8 cellular contexts compared by ENCODE assay signal in the genomic region with DNA sequence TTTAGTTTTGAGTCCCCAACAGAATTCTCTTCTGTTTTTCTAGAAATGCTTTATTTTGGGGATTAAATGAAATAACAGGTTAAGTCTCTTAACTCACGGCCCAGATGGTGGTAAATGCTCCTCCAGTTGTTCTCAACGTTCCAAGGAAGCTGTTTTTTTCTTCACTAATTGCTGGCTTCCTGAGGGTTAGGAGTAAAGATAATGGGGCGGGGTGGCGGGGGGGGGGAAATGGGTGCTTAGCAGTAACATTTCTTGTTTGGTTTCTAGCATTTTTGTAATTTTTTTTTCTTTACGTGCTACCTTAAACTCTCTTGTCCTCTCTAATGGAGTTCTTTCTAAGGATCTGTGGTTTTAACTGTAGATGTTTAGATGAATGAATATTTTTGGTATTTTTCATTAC. TPM values are rescaled to one million over a fixed set of nuclear protein-coding genes. Genes with fewer than 3 reads are reported as not detected.
A peak's percentile ranks its signal among the peaks of the same experiment; 100 is the strongest.
DNase-seq lines count a peak whose midpoint lies in the region; ATAC-seq and TF ChIP-seq lines count a peak whose summit lies in the region.

No MANE protein-coding gene starts in this region.

- TF ChIP-seq RAD21 in SK-N-SH (IDR thresholded peaks at IDR 0.05; ENCODE audit: low read length) = no peak

- H3K9me2 ChIP-seq in SK-N-SH = no peaks in the 10 kb centered on the region

- peaks cover 73% of the 10 kb centered on the region for H3K36me3 Mint-ChIP-seq in activated CD4-positive, alpha-beta memory T cell treated with anti-CD3 and anti-CD28 coated beads, Interleukin-2, amount 10 ng/mL, durations not matched to agents 7 days and 5 days (ENCODE audit: low read depth)

- TF ChIP-seq EP300 in SK-N-SH (IDR thresholded peaks at IDR 0.05; ENCODE audit: borderline replicate concordance in 1 of 2, low read depth in 1 of 2, low read length in 1 of 2) = no peak
- no peak for TF ChIP-seq EP300 in stomach (IDR thresholded peaks at IDR 0.05)

- DNase-seq in SK-N-SH (no peak), iPS DF 6.9 (ENCODE audit: low read depth, low spot score) (no peak), stomach (no peak), DMS153 (lab: John Stamatoyannopoulos, UW) (no peak), COLO829 (ENCODE audit: low spot score) (no peak), AML-193 (lab: John Stamatoyannopoulos, UW) (no peak)
- no peak for DNase-seq in activated CD4-positive, alpha-beta memory T cell treated with anti-CD3 and anti-CD28 coated beads, Interleukin-2, amount 10 ng/mL, durations not matched to agents 7 days and 5 days

- intact Hi-C loops in stomach (cut with DNase I; ENCODE audit: low total_unique reads) = no loop called here

- peaks cover 79% of the 10 kb centered on the region for H3K79me2 ChIP-seq in SK-N-SH (ENCODE audit: insufficient read depth)

- TF ChIP-seq CTCF in SK-N-SH (IDR thresholded peaks at IDR 0.05) (no peak), stomach (IDR thresholded peaks at IDR 0.05) (no peak)

- peak overlapping the region in 1 of 2 experiments; percentile 94; a peak in 1 of 4 replicates for H3K27ac ChIP-seq in SK-N-SH (ENCODE audit: low read depth in 2 of 2, low read length in 1 of 2)
- no peak overlapping the region for H3K27ac ChIP-seq in iPS DF 6.9 (ENCODE audit: low read length)
- H3K27ac ChIP-seq in stomach = peak overlapping the region in 4 of 5 donors; percentile 96 to 99 (median 97)

- TF ChIP-seq POLR2A in stomach (IDR thresholded peaks at IDR 0.05) = no peak

- H3F3A ChIP-seq in SK-N-SH (replicated peaks; ENCODE audit: insufficient read depth) = peaks cover 48% of the 10 kb centered on the region

- POLR2A ChIA-PET in SK-N-SH (lab: Yijun Ruan, JAX) = interaction anchor here (0.5 to 1.3 kb wide), 2 partner anchors 153 to 624 kb away, joined by 4 to 6 read pairs; no protein-coding TSS in a partner anchor
- POLR2A ChIA-PET in activated CD4-positive, alpha-beta memory T cell treated with anti-CD3 and anti-CD28 coated beads, Interleukin-2, amount 10 ng/mL, durations not matched to agents 7 days and 5 days (lab: Charles Lee) = interaction anchor here (0.7 to 12.9 kb wide), 11 partner anchors 13 to 585 kb away, joined by 3 to 225 read pairs (median 5); partner anchors contain the start of genes CDKN1A and STK38

- H3K27me3 Mint-ChIP-seq in activated CD4-positive, alpha-beta memory T cell treated with anti-CD3 and anti-CD28 coated beads, Interleukin-2, amount 10 ng/mL, durations not matched to agents 7 days and 5 days = no peaks in the 10 kb centered on the region

- H3K4me1 ChIP-seq in SK-N-SH (ENCODE audit: control insufficient read depth in 1 of 2, insufficient read depth in 2 of 2, low read depth in 1 of 2, low read length in 1 of 2) = peaks cover 24 to 30% of the 10 kb centered on the region in 2 experiments
- H3K4me1 ChIP-seq in iPS DF 6.9 (ENCODE audit: control insufficient read depth, insufficient read depth, low read length) = no peaks in the 10 kb centered on the region; the same call in 1 of the 2 replicates
- H3K4me1 ChIP-seq in stomach = peaks cover 45 to 68% (median 57%) of the 10 kb centered on the region in 4 donors

- peak overlapping the region; percentile 81 for H3K4me2 ChIP-seq in SK-N-SH

- peaks cover 55% of the 10 kb centered on the region for H3K4me1 Mint-ChIP-seq in activated CD4-positive, alpha-beta memory T cell treated with anti-CD3 and anti-CD28 coated beads, Interleukin-2, amount 10 ng/mL, durations not matched to agents 7 days and 5 days

- H3K4me3 Mint-ChIP-seq in activated CD4-positive, alpha-beta memory T cell treated with anti-CD3 and anti-CD28 coated beads, Interleukin-2, amount 10 ng/mL, durations not matched to agents 7 days and 5 days = peak overlapping the region; percentile 93

- CTCF ChIA-PET in SK-N-SH (lab: Yijun Ruan, JAX) = interaction anchor here (0.9 to 8.3 kb wide), 3 partner anchors 19 to 394 kb away, joined by 3 to 46 read pairs (median 3); no protein-coding TSS in a partner anchor
- CTCF ChIA-PET in activated CD4-positive, alpha-beta memory T cell treated with anti-CD3 and anti-CD28 coated beads, Interleukin-2, amount 10 ng/mL, durations not matched to agents 7 days and 5 days (lab: Charles Lee) = interaction anchor here (0.7 to 3.1 kb wide), 6 partner anchors 10 to 461 kb away, joined by 3 to 16 read pairs (median 4); no protein-coding TSS in a partner anchor

- H3K36me3 ChIP-seq in SK-N-SH (replicated peaks in 1 of 2; ENCODE audit: control insufficient read depth in 1 of 2, insufficient read depth in 2 of 2, low read length in 1 of 2) (peaks cover 47 to 65% of the 10 kb centered on the region in 2 experiments), iPS DF 6.9 (ENCODE audit: control insufficient read depth, insufficient read depth, low read length) (peaks cover 41% of the 10 kb centered on the region), stomach (peaks cover 47 to 50% (median 49%) of the 10 kb centered on the region in 4 donors)

- no peaks in the 10 kb centered on the region for H3K9me3 Mint-ChIP-seq in activated CD4-positive, alpha-beta memory T cell treated with anti-CD3 and anti-CD28 coated beads, Interleukin-2, amount 10 ng/mL, durations not matched to agents 7 days and 5 days

- peak overlapping the region; percentile 74 to 99 for H3K4me3 ChIP-seq in SK-N-SH (ENCODE audit: low read depth in 2 of 2, low read length in 1 of 2)
- peak overlapping the region; percentile 87; the same call in 1 of the 2 replicates for H3K4me3 ChIP-seq in iPS DF 6.9 (ENCODE audit: low read length)
- peak overlapping the region; percentile 60 to 93 (median 76) for H3K4me3 ChIP-seq in stomach

- peak overlapping the region; percentile 100 for H3K9ac ChIP-seq in SK-N-SH

- H3K9me3 ChIP-seq in SK-N-SH (no peaks in the 10 kb centered on the region), iPS DF 6.9 (ENCODE audit: control insufficient read depth, insufficient read depth, low read length) (no peaks in the 10 kb centered on the region), stomach (no peaks in the 10 kb centered on the region)

- H3K27me3 ChIP-seq in SK-N-SH (ENCODE audit: insufficient read depth) = no peaks in the 10 kb centered on the region
- no peaks in the 10 kb centered on the region for H3K27me3 ChIP-seq in iPS DF 6.9 (ENCODE audit: control insufficient read depth, insufficient read depth, low read length)
- no peaks in the 10 kb centered on the region for H3K27me3 ChIP-seq in stomach

- H4K20me1 ChIP-seq in SK-N-SH (ENCODE audit: insufficient read depth) = peaks cover 67% of the 10 kb centered on the region

- peak overlapping the region; percentile 95 for H3K27ac Mint-ChIP-seq in activated CD4-positive, alpha-beta memory T cell treated with anti-CD3 and anti-CD28 coated beads, Interleukin-2, amount 10 ng/mL, durations not matched to agents 7 days and 5 days

- no peak overlapping the region for H2AFZ ChIP-seq in SK-N-SH (ENCODE audit: low read depth)

- 0% methylated on average over 5 of the region's 5 CpGs for WGBS in SK-N-SH (ENCODE audit: low lambda C conversion rate)
- WGBS in iPS DF 6.9 (ENCODE audit: insufficient coverage, insufficient read length) = no CpG with 5 or more reads among the region's 5 CpGs
- WGBS in stomach, 5 donors = 0 to 1% (median 0%) methylated on average over 5 of the region's 5 CpGs

- no peak for ATAC-seq in SK-N-SH treated with all-trans-retinoic acid at 6 μM for 48 hours

TF ChIP-seq in SK-N-SH, 30 proteins besides CTCF, POLR2A, EP300 and RAD21 (continues in another document):
- no peak for TF ChIP-seq SIN3A (IDR thresholded peaks at IDR 0.05; ENCODE audit: borderline replicate concordance, low read depth, low read length)

TF ChIP-seq in SK-N-SH treated with all-trans-retinoic acid at 6 μM for 48 hours, 23 proteins besides CTCF, POLR2A, EP300 and RAD21:
- TF ChIP-seq TSHZ2 (CRISPR knock-in tag; IDR thresholded peaks at IDR 0.05) (no peak), RARB (CRISPR knock-in tag; IDR thresholded peaks at IDR 0.05) (no peak)

RNA-seq across cellular contexts. Expression of gene SRSF3, which starts 2.2 kb away (rescaled TPM):
- polyA plus RNA-seq in SK-N-SH (2012; rRNA removed) (330 and 351 TPM in 2 replicates), stomach (100 to 1,000 TPM; 130 to 179 (median 146) TPM)
- polyA plus RNA-seq in SK-N-SH (2012; cell fraction: cytosol; rRNA removed) = 405 and 473 TPM in 2 replicates
- polyA plus RNA-seq in SK-N-SH (2012; cell fraction: nucleus; rRNA removed) = 242 and 281 TPM in 2 replicates
- 100 to 1,000 TPM; 384 to 385 TPM for total RNA-seq in activated CD4-positive, alpha-beta memory T cell treated with anti-CD3 and anti-CD28 coated beads, Interleukin-2, amount 10 ng/mL, durations not matched to agents 7 days and 5 days
- total RNA-seq in stomach = 100 to 1,000 TPM in 4 of 5 donors, 10 to 100 TPM in 1; 77.2 to 250 (median 145) TPM

RNA-seq across cellular contexts. Expression of gene STK38, which starts 49.1 kb away (rescaled TPM):
- polyA plus RNA-seq in SK-N-SH (2012; rRNA removed) (10.2 and 12.0 TPM in 2 replicates), stomach (10 to 100 TPM; 14.1 to 24.9 (median 19.1) TPM)
- polyA plus RNA-seq in SK-N-SH (2012; cell fraction: cytosol; rRNA removed) = 11.0 and 11.9 TPM in 2 replicates
- 13.5 and 27.9 TPM in 2 replicates for polyA plus RNA-seq in SK-N-SH (2012; cell fraction: nucleus; rRNA removed)
- 10 to 100 TPM; 88.9 to 93.2 TPM for total RNA-seq in activated CD4-positive, alpha-beta memory T cell treated with anti-CD3 and anti-CD28 coated beads, Interleukin-2, amount 10 ng/mL, durations not matched to agents 7 days and 5 days
- total RNA-seq in stomach = 10 to 100 TPM; 20.4 to 63.7 (median 26.3) TPM
